1 cellular context compared by ENCODE assay signal in genomic region chr16:67191995-67192681, GRCh38.
TF ChIP-seq lines count a peak whose summit lies in the region.

TSS of gene E2F4 (plus strand) at chr16:67192155. CDS start at chr16:67192228, 73 bp downstream.

TF ChIP-seq in IMR-90, 13 proteins besides CTCF, POLR2A, EP300 and RAD21 (continued from another document):
- TF ChIP-seq, protein P1, sequence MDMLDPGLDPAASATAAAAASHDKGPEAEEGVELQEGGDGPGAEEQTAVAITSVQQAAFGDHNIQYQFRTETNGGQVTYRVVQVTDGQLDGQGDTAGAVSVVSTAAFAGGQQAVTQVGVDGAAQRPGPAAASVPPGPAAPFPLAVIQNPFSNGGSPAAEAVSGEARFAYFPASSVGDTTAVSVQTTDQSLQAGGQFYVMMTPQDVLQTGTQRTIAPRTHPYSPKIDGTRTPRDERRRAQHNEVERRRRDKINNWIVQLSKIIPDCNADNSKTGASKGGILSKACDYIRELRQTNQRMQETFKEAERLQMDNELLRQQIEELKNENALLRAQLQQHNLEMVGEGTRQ (IDR thresholded peaks at IDR 0.05; ENCODE audit: low read depth, low read length): peak; percentile 65; the same call in 1 of the 2 replicates
- TF ChIP-seq MAFK (IDR thresholded peaks at IDR 0.05; ENCODE audit: low read depth, low read length): no peak
- no peak for TF ChIP-seq FOS (IDR thresholded peaks at IDR 0.05; ENCODE audit: low read depth, low read length)
- no peak for TF ChIP-seq CEBPB (IDR thresholded peaks at IDR 0.05; ENCODE audit: low read depth, low read length)
- TF ChIP-seq MXI1 (IDR thresholded peaks at IDR 0.05; ENCODE audit: borderline replicate concordance, low read depth, low read length): peak; percentile 79
